In the genomic region with DNA sequence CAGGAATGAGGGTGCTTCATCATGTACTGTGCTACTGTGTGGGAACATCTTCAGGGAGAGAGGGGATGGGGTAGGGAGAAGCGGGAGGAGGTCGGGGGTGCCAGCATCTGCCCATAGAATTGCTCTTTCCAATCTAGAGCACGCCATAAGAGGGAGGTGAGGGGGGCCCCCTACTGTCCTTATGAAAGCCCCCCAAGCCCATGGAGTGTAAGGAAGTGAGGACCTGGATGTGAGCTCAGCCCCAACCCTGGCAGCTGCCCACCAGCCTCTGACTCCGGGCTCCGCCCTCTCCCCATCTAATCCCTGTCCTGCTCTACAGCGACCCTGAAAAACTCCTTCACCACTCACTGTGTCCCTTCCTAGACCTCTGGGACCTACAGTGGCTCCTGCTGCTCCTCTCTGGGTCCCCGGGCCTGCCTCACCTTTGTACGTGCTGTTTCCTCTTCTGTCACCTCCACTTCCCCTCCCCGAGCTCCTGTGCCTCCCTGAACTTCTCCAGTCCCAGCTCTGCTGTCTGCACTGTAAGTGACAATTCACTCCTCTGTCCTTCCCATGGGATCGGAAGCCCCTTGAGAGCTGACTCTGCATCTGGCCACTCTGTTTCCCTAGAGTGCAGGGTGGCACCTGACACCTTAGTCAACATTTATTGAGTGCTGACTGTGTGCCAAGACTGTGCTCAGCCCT, we compare ENCODE assay signal across 23 cellular contexts.
DNase-seq lines count a peak whose midpoint lies in the region; TF ChIP-seq lines count a peak whose summit lies in the region.
"Had no signal": no experiment of that assay in that cellular context is flagged by ENCODE, and none has a peak within 500 bp of the region (broad histone marks: within the 10 kb centered on the region; RNA-seq: fewer than 3 reads in every experiment).

No MANE protein-coding gene starts in this region.

- H3K23ac ChIP-seq in neuronal stem cell (ENCODE audit: low read depth, low read length, poor library complexity) = no peak overlapping the region

- H2BK12ac ChIP-seq in neuronal stem cell (ENCODE audit: low read length) = no peak overlapping the region

- H4K91ac ChIP-seq in neuronal stem cell (ENCODE audit: low read depth, low read length, poor library complexity) = no peak overlapping the region

- H2AFZ ChIP-seq in neuronal stem cell (ENCODE audit: low read length) = no peak overlapping the region

- no peaks in the 10 kb centered on the region for H3K36me3 ChIP-seq in neuronal stem cell (replicated peaks in 1 of 2; ENCODE audit: control insufficient read depth in 2 of 2, insufficient read depth in 2 of 2, low read length in 2 of 2)
- H3K36me3 ChIP-seq: sigmoid colon, SJSA1, tibial nerve had no signal

- peak overlapping the region; percentile 40 for H2BK5ac ChIP-seq in neuronal stem cell (ENCODE audit: low read length)

- no peaks in the 10 kb centered on the region for H3K79me1 ChIP-seq in neuronal stem cell (ENCODE audit: low read depth, low read length)

- H2BK120ac ChIP-seq in neuronal stem cell (ENCODE audit: low read depth, low read length) = no peak overlapping the region

- H3K18ac ChIP-seq in neuronal stem cell (ENCODE audit: low read length) = peak overlapping the region; percentile 62

- no peak overlapping the region for H2AK5ac ChIP-seq in neuronal stem cell (ENCODE audit: low read depth, low read length)

- DNase-seq in NCI-H1436 (lab: John Stamatoyannopoulos, UW) (peak; percentile 25), NCI-H1436 treated with DMSO at 0.1 percent for 48 hours (lab: John Stamatoyannopoulos, UW) (no peak), NCI-H2029 treated with DMSO at 0.1 percent for 48 hours (lab: John Stamatoyannopoulos, UW) (peak; percentile 76), coronary artery (ENCODE audit: low spot score) (peak; percentile 17), neuronal stem cell (ENCODE audit: low spot score) (no peak), GM19240 (ENCODE audit: insufficient read length, low spot score) (no peak), SKM-1 treated with dmso at 0.1 percent for 144 hours (lab: John Stamatoyannopoulos, UW; ENCODE audit: unreplicated experiment) (no peak), DMS53 (lab: John Stamatoyannopoulos, UW) (no peak)
- DNase-seq: activated CD8-positive, alpha-beta T cell treated with anti-CD3 and anti-CD28 coated beads, Interleukin-2, amount 10 ng/mL, durations not matched to agents 7 days and 5 days; activated naive CD4-positive, alpha-beta T cell treated with anti-CD3 and anti-CD28 coated beads for 36 hours; activated T-cell treated with anti-CD3 and anti-CD28 coated beads, Interleukin-2, amount 50 U/mL, for 4 hours; effector memory CD4-positive, alpha-beta T cell; foreskin keratinocyte; HCEC 1CT; midbrain; NCI-H2081 treated with DMSO at 0.1 percent for 48 hours; sigmoid colon; stimulated activated CD4-positive, alpha-beta T cell treated with anti-CD3 and anti-CD28 coated beads, Interleukin-15, amount 100 ng/mL, for 24 hours; stimulated activated naive CD8-positive, alpha-beta T cell treated with anti-CD3 and anti-CD28 coated beads, Interleukin-15, Interleukin-2, amounts not matched to agents 100 U/mL and 50 U/mL, for 24 hours; T-helper 17 cell had no signal

- H3K9ac ChIP-seq in neuronal stem cell (ENCODE audit: low read depth, low read length, poor library complexity) = no peak overlapping the region

- no peak overlapping the region for H3K4me2 ChIP-seq in neuronal stem cell (ENCODE audit: insufficient read depth, low read length, poor library complexity, severe bottlenecking)

- H4K8ac ChIP-seq in neuronal stem cell (ENCODE audit: low read depth, low read length) = no peak overlapping the region

- H3K14ac ChIP-seq in neuronal stem cell (ENCODE audit: low read length) = no peak overlapping the region

- no peak for TF ChIP-seq CTCF in coronary artery (IDR thresholded peaks at IDR 0.05)

- H2BK15ac ChIP-seq in neuronal stem cell (ENCODE audit: low read length) = peak overlapping the region; percentile 76

- H3K4me3 ChIP-seq in coronary artery (no peak overlapping the region), neuronal stem cell (ENCODE audit: low read length in 2 of 2) (no peak overlapping the region)
- H3K4me3 ChIP-seq: sigmoid colon, SJSA1, tibial nerve had no signal

- peaks cover 0 to 4% of the 10 kb centered on the region in 2 donors for H3K9me3 ChIP-seq in neuronal stem cell (replicated peaks in 1 of 2; ENCODE audit: control insufficient read depth in 2 of 2, insufficient read depth in 1 of 2, low read depth in 1 of 2, low read length in 2 of 2)
- H3K9me3 ChIP-seq: sigmoid colon, SJSA1, tibial nerve had no signal

- peaks cover 12 to 15% of the 10 kb centered on the region in 2 donors for H3K4me1 ChIP-seq in neuronal stem cell (ENCODE audit: control insufficient read depth in 2 of 2, insufficient read depth in 1 of 2, low read depth in 1 of 2, low read length in 2 of 2)
- H3K4me1 ChIP-seq: foreskin keratinocyte, sigmoid colon, SJSA1, tibial nerve had no signal

- H3K4ac ChIP-seq in neuronal stem cell (ENCODE audit: low read length) = no peak overlapping the region

- H3K27ac ChIP-seq in coronary artery (no peak overlapping the region), neuronal stem cell (replicated peaks; ENCODE audit: low read length) (no peak overlapping the region)
- H3K27ac ChIP-seq: 22Rv1, foreskin keratinocyte, sigmoid colon, SJSA1, tibial nerve had no signal

- no peaks in the 10 kb centered on the region for H3K27me3 ChIP-seq in neuronal stem cell (ENCODE audit: control insufficient read depth in 3 of 3, insufficient read depth in 3 of 3, low read depth in 1 of 3, low read length in 3 of 3)
- H3K27me3 ChIP-seq: tibial nerve had no signal

- no CpG with 5 or more reads among the region's 10 CpGs for WGBS in neuronal stem cell (ENCODE audit: extremely low coverage in 2 of 2, insufficient read length in 2 of 2, insufficient replicate concordance in 1 of 2), 2 donors

Comparison
In these comparisons a context has a peak if more than half of its experiments do, and no peak if none do; other contexts are left out.
1. DNase-seq: peak in NCI-H1436 (single experiment), NCI-H2029 treated with DMSO at 0.1 percent for 48 hours (single experiment) and coronary artery (single experiment); none in NCI-H1436 treated with DMSO at 0.1 percent for 48 hours (single experiment), neuronal stem cell (single experiment), GM19240 (single experiment), SKM-1 treated with dmso at 0.1 percent for 144 hours (single experiment) and DMS53 (single experiment).